In genomic region chr15:49235446-49236207, GRCh38 we compare ENCODE assay signal across 9 cellular contexts.
DNase-seq lines count a peak whose midpoint lies in the region; ATAC-seq and TF ChIP-seq lines count a peak whose summit lies in the region.
"Had no signal": no experiment of that assay in that cellular context is flagged by ENCODE, and none has a peak within 500 bp of the region (broad histone marks: within the 10 kb centered on the region; RNA-seq: fewer than 3 reads in every experiment).

No MANE protein-coding gene starts in this region.

- TF ChIP-seq CTCF in nephron (IDR thresholded peaks at IDR 0.05; ENCODE audit: unreplicated experiment in 3 of 3): peak; percentile 74 to 80 (median 79)
- peak; percentile 45 to 83 (median 66) for TF ChIP-seq CTCF in upper lobe of left lung (IDR thresholded peaks at IDR 0.05)

- CTCF ChIA-PET in activated CD8-positive, alpha-beta T cell treated with anti-CD3 and anti-CD28 coated beads, Interleukin-2, amount 10 ng/mL, durations not matched to agents 7 days and 5 days (lab: Charles Lee): interaction anchor here (0.6 to 4.8 kb wide), 36 partner anchors 10 to 1518 kb away, joined by 3 to 96 read pairs (median 3); partner anchors contain the start of genes ATP8B4, FGF7, GALK2 and SEMA6D

- H3K27me3 ChIP-seq in upper lobe of left lung: no peaks in the 10 kb centered on the region

- H3K9me3 Mint-ChIP-seq in activated CD8-positive, alpha-beta T cell treated with anti-CD3 and anti-CD28 coated beads, Interleukin-2, amount 10 ng/mL, durations not matched to agents 7 days and 5 days (ENCODE audit: insufficient read depth): no peaks in the 10 kb centered on the region
- peaks cover 6% of the 10 kb centered on the region for H3K9me3 Mint-ChIP-seq in nephron

- peak; percentile 81 for ATAC-seq in GM19043 (IDR thresholded peaks at IDR 0.05; ENCODE audit: low read depth, unreplicated experiment)
- ATAC-seq in HG03342 (IDR thresholded peaks at IDR 0.05; ENCODE audit: unreplicated experiment): peak; percentile 85
- peak; percentile 86 for ATAC-seq in activated CD8-positive, alpha-beta T cell treated with anti-CD3 and anti-CD28 coated beads, Interleukin-2, amount 10 ng/mL, durations not matched to agents 7 days and 5 days
- peak; percentile 70 to 86 for ATAC-seq in upper lobe of left lung (ENCODE audit: low FRiP score in 2 of 2)

- POLR2A ChIA-PET in activated CD8-positive, alpha-beta T cell treated with anti-CD3 and anti-CD28 coated beads, Interleukin-2, amount 10 ng/mL, durations not matched to agents 7 days and 5 days (lab: Charles Lee): interaction anchor here (0.6 to 1.1 kb wide), 2 partner anchors 186 to 1119 kb away, joined by 4 read pairs; partner anchors contain the start of gene GABPB1

- H3K9me3 ChIP-seq in upper lobe of left lung: no peaks in the 10 kb centered on the region

- no peak overlapping the region for H3K4me3 ChIP-seq in upper lobe of left lung

- no peak for TF ChIP-seq EP300 in upper lobe of left lung (IDR thresholded peaks at IDR 0.05)

- peak overlapping the region; percentile 72 for H3K27ac Mint-ChIP-seq in activated CD8-positive, alpha-beta T cell treated with anti-CD3 and anti-CD28 coated beads, Interleukin-2, amount 10 ng/mL, durations not matched to agents 7 days and 5 days
- H3K27ac Mint-ChIP-seq in nephron: peak overlapping the region; percentile 92 to 98 (median 94)
- H3K27ac Mint-ChIP-seq: dendritic cell treated with granulocyte-macrophage colony-stimulating factor and Interleukin-4, amounts not matched to agents 40 ng/mL and 50 ng/mL, for 4 days had no signal

- 36 to 37% methylated on average over 3 of the region's 3 CpGs for WGBS in upper lobe of left lung, 2 donors

- H3K36me3 Mint-ChIP-seq in activated CD8-positive, alpha-beta T cell treated with anti-CD3 and anti-CD28 coated beads, Interleukin-2, amount 10 ng/mL, durations not matched to agents 7 days and 5 days (ENCODE audit: low read depth): peaks cover 29% of the 10 kb centered on the region
- peaks cover 35% of the 10 kb centered on the region for H3K36me3 Mint-ChIP-seq in nephron (ENCODE audit: low read depth)

- peaks cover 0 to 18% (median 0%) of the 10 kb centered on the region in 4 donors for H3K36me3 ChIP-seq in upper lobe of left lung

- no peak for TF ChIP-seq POLR2A in upper lobe of left lung (IDR thresholded peaks at IDR 0.05)

- no peaks in the 10 kb centered on the region for H3K27me3 Mint-ChIP-seq in activated CD8-positive, alpha-beta T cell treated with anti-CD3 and anti-CD28 coated beads, Interleukin-2, amount 10 ng/mL, durations not matched to agents 7 days and 5 days (ENCODE audit: low read depth)
- H3K27me3 Mint-ChIP-seq in nephron (ENCODE audit: low read depth): no peaks in the 10 kb centered on the region
- H3K27me3 Mint-ChIP-seq: dendritic cell treated with granulocyte-macrophage colony-stimulating factor and Interleukin-4, amounts not matched to agents 40 ng/mL and 50 ng/mL, for 4 days had no signal

- H3K4me1 Mint-ChIP-seq in activated CD8-positive, alpha-beta T cell treated with anti-CD3 and anti-CD28 coated beads, Interleukin-2, amount 10 ng/mL, durations not matched to agents 7 days and 5 days (ENCODE audit: low read depth): peaks cover 16% of the 10 kb centered on the region
- H3K4me1 Mint-ChIP-seq in nephron: peaks cover 19% of the 10 kb centered on the region

- peak; percentile 42 for DNase-seq in COLO668 (lab: John Stamatoyannopoulos, UW; ENCODE audit: unreplicated experiment)
- DNase-seq in NCI-H82 (lab: John Stamatoyannopoulos, UW): peak; percentile 82
- DNase-seq in activated CD8-positive, alpha-beta T cell treated with anti-CD3 and anti-CD28 coated beads, Interleukin-2, amount 10 ng/mL, durations not matched to agents 7 days and 5 days: peak; percentile 75
- DNase-seq in fibroblast of gingiva (ENCODE audit: low read depth): peak; percentile 87
- peak in 1 of 2 donors; percentile 45 for DNase-seq in upper lobe of left lung

- no peak overlapping the region for H3K4me3 Mint-ChIP-seq in activated CD8-positive, alpha-beta T cell treated with anti-CD3 and anti-CD28 coated beads, Interleukin-2, amount 10 ng/mL, durations not matched to agents 7 days and 5 days
- peak overlapping the region; percentile 32 to 56 (median 52) for H3K4me3 Mint-ChIP-seq in nephron
- H3K4me3 Mint-ChIP-seq: dendritic cell treated with granulocyte-macrophage colony-stimulating factor and Interleukin-4, amounts not matched to agents 40 ng/mL and 50 ng/mL, for 4 days had no signal

- H3K4me1 ChIP-seq in upper lobe of left lung: peaks cover 4 to 13% (median 8%) of the 10 kb centered on the region in 4 donors

- no peak overlapping the region for H3K27ac ChIP-seq in upper lobe of left lung
